1 cellular context compared by ENCODE assay signal in genomic region chr20:49210101-49210749, GRCh38.
A peak's percentile ranks its signal among the peaks of the same experiment; 100 is the strongest.
TF ChIP-seq lines count a peak whose summit lies in the region.

No MANE protein-coding gene starts in this region.

TF ChIP-seq in K562, 482 proteins besides CTCF, POLR2A, EP300 and RAD21 (continues in another document):
- TF ChIP-seq BCOR (IDR thresholded peaks at IDR 0.05) (no peak), CREB3L1 (IDR thresholded peaks at IDR 0.05; ENCODE audit: borderline replicate concordance, low read depth) (no peak), ZNF316 (IDR thresholded peaks at IDR 0.05) (no peak), POLR2G (IDR thresholded peaks at IDR 0.05; ENCODE audit: low read depth, low read length) (no peak), KDM1A (IDR thresholded peaks at IDR 0.05) (no peak), HNRNPK (IDR thresholded peaks at IDR 0.05; ENCODE audit: low read depth, low read length, poor library complexity, severe bottlenecking) (no peak), BCL6 (CRISPR knock-in tag; IDR thresholded peaks at IDR 0.05) (no peak), PTBP1 (IDR thresholded peaks at IDR 0.05; ENCODE audit: low read depth, low read length) (no peak), CBX3 (IDR thresholded peaks at IDR 0.05; ENCODE audit: borderline replicate concordance in 1 of 2, low read length in 2 of 2) (peak in 1 of 2 experiments; percentile 87; a peak in 2 of 3 replicates), FOXA1 (IDR thresholded peaks at IDR 0.05; ENCODE audit: borderline replicate concordance) (no peak), SIX5 (IDR thresholded peaks at IDR 0.05; ENCODE audit: borderline replicate concordance in 1 of 2, insufficient read depth in 1 of 2, low read depth in 1 of 2, low read length in 2 of 2) (no peak), ZBTB2 (IDR thresholded peaks at IDR 0.05) (no peak), ETV6 (IDR thresholded peaks at IDR 0.05; ENCODE audit: borderline replicate concordance in 1 of 2, low read depth in 2 of 2, low read length in 1 of 2) (no peak), ETV6 (CRISPR knock-in tag; IDR thresholded peaks at IDR 0.05; ENCODE audit: borderline replicate concordance) (no peak), MAZ (CRISPR knock-in tag; conservative IDR thresholded peaks at IDR 0.05 in 1 of 2, IDR thresholded peaks at IDR 0.05 in 1 of 2) (no peak), ZBTB26 (CRISPR knock-in tag; IDR thresholded peaks at IDR 0.05) (no peak), TRIM28 (IDR thresholded peaks at IDR 0.05) (peak; percentile 77; the same call in 1 of the 2 replicates), ZBTB12 (CRISPR knock-in tag; IDR thresholded peaks at IDR 0.05) (no peak), ZNF76 (CRISPR knock-in tag; IDR thresholded peaks at IDR 0.05; ENCODE audit: borderline replicate concordance) (no peak), TRIM25 (IDR thresholded peaks at IDR 0.05; ENCODE audit: borderline replicate concordance) (no peak), SAFB2 (IDR thresholded peaks at IDR 0.05; ENCODE audit: borderline replicate concordance, low read depth, low read length, severe bottlenecking) (no peak), E2F8 (IDR thresholded peaks at IDR 0.05; ENCODE audit: low read depth, partially characterized antibody) (no peak), MBD2 (IDR thresholded peaks at IDR 0.05; ENCODE audit: borderline replicate concordance, low read depth) (no peak), BRD9 (IDR thresholded peaks at IDR 0.05; ENCODE audit: low read depth, partially characterized antibody) (no peak), HNRNPUL1 (IDR thresholded peaks at IDR 0.05; ENCODE audit: low read length) (no peak), ZNF511 (CRISPR knock-in tag; IDR thresholded peaks at IDR 0.05) (no peak), MTA3 (IDR thresholded peaks at IDR 0.05; ENCODE audit: borderline replicate concordance) (no peak), ZFP30 (CRISPR knock-in tag; IDR thresholded peaks at IDR 0.05; ENCODE audit: borderline replicate concordance) (no peak), CBX5 (IDR thresholded peaks at IDR 0.05; ENCODE audit: borderline replicate concordance, low read depth) (peak; percentile 63; the same call in 1 of the 2 replicates), JUND (IDR thresholded peaks at IDR 0.05; ENCODE audit: borderline replicate concordance, low read depth, low read length) (no peak), JUND (tag; IDR thresholded peaks at IDR 0.05; ENCODE audit: borderline replicate concordance, low read depth, low read length) (no peak), ZHX1 (conservative IDR thresholded peaks at IDR 0.05; ENCODE audit: low read length) (no peak), ZNF274 (IDR thresholded peaks at IDR 0.05; ENCODE audit: borderline replicate concordance, low read depth, low read length) (no peak), ZNF280A (IDR thresholded peaks at IDR 0.05; ENCODE audit: low read depth, partially characterized antibody) (peak; percentile 37), TCF3 (CRISPR knock-in tag; IDR thresholded peaks at IDR 0.05) (no peak), ARID1B (IDR thresholded peaks at IDR 0.05) (no peak), DMBX1 (CRISPR knock-in tag; IDR thresholded peaks at IDR 0.05; ENCODE audit: borderline replicate concordance) (no peak), CREBBP (IDR thresholded peaks at IDR 0.05; ENCODE audit: low read depth, low read length) (no peak), ZC3H8 (IDR thresholded peaks at IDR 0.05) (no peak), LEF1 (IDR thresholded peaks at IDR 0.05) (no peak), ZFP1 (CRISPR knock-in tag; IDR thresholded peaks at IDR 0.05) (peak; percentile 85)
- TF ChIP-seq, protein P1, sequence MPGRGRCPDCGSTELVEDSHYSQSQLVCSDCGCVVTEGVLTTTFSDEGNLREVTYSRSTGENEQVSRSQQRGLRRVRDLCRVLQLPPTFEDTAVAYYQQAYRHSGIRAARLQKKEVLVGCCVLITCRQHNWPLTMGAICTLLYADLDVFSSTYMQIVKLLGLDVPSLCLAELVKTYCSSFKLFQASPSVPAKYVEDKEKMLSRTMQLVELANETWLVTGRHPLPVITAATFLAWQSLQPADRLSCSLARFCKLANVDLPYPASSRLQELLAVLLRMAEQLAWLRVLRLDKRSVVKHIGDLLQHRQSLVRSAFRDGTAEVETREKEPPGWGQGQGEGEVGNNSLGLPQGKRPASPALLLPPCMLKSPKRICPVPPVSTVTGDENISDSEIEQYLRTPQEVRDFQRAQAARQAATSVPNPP (IDR thresholded peaks at IDR 0.05; ENCODE audit: borderline replicate concordance, insufficient read depth, insufficient read length), result no peak
- TF ChIP-seq, protein P2, sequence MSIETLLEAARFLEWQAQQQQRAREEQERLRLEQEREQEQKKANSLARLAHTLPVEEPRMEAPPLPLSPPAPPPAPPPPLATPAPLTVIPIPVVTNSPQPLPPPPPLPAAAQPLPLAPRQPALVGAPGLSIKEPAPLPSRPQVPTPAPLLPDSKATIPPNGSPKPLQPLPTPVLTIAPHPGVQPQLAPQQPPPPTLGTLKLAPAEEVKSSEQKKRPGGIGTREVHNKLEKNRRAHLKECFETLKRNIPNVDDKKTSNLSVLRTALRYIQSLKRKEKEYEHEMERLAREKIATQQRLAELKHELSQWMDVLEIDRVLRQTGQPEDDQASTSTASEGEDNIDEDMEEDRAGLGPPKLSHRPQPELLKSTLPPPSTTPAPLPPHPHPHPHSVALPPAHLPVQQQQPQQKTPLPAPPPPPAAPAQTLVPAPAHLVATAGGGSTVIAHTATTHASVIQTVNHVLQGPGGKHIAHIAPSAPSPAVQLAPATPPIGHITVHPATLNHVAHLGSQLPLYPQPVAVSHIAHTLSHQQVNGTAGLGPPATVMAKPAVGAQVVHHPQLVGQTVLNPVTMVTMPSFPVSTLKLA (conservative IDR thresholded peaks at IDR 0.05), result no peak
- TF ChIP-seq, protein P3, sequence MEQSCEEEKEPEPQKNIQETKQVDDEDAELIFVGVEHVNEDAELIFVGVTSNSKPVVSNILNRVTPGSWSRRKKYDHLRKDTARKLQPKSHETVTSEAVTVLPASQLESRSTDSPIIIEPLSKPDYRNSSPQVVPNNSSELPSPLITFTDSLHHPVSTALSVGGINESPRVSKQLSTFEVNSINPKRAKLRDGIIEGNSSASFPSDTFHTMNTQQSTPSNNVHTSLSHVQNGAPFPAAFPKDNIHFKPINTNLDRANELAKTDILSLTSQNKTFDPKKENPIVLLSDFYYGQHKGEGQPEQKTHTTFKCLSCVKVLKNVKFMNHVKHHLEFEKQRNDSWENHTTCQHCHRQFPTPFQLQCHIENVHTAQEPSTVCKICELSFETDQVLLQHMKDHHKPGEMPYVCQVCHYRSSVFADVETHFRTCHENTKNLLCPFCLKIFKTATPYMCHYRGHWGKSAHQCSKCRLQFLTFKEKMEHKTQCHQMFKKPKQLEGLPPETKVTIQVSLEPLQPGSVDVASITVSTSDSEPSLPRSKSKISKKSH (CRISPR knock-in tag; IDR thresholded peaks at IDR 0.05), result no peak
